In genomic region chr9:35555246-35555701, GRCh38 we compare ENCODE assay signal across 25 cellular contexts.
"Had no signal": no experiment of that assay in that cellular context is flagged by ENCODE, and none has a peak within 500 bp of the region (broad histone marks: within the 10 kb centered on the region; RNA-seq: fewer than 3 reads in every experiment).

No MANE protein-coding gene starts in this region.

- H3K4me2 ChIP-seq: hepatocyte had no signal

- H3K9me3 ChIP-seq: left lung, neutrophil, pancreas, spleen, vagina had no signal

- H3K27ac ChIP-seq: foreskin keratinocyte, hepatocyte, left lung, neutrophil, pancreas, vagina had no signal

- ATAC-seq: activated T-cell treated with anti-CD3 and anti-CD28 coated beads, Interleukin-2, amount 50 U/mL, for 4 hours; foreskin keratinocyte; left lung; natural killer cell treated with Interleukin-12 subunit alpha and Interleukin-12 subunit beta and Interleukin-15 and Interleukin-18, amount 100 ng/mL, for 72 hours; pancreas; WTC11 had no signal

- H3K27me3 ChIP-seq: foreskin keratinocyte, hepatocyte, left lung, neutrophil, pancreas, spleen, vagina had no signal

- H3K36me3 ChIP-seq: neutrophil had no signal

- H3K4me1 ChIP-seq: foreskin keratinocyte had no signal

- H3K4me3 ChIP-seq: hepatocyte, left lung, pancreas, spleen, vagina had no signal

- DNase-seq: activated CD4-positive, alpha-beta T cell treated with anti-CD3 and anti-CD28 coated beads, Interleukin-2, amount 50 U/mL, for 4 hours; activated CD8-positive, alpha-beta memory T cell treated with anti-CD3 and anti-CD28 coated beads for 24 hours; activated CD8-positive, alpha-beta memory T cell treated with anti-CD3 and anti-CD28 coated beads, Interleukin-2, amount 50 U/mL, for 4 hours; activated naive CD4-positive, alpha-beta T cell treated with Interleukin-2 at 50 U/mL for 16 hours; activated naive CD8-positive, alpha-beta T cell treated with anti-CD3 and anti-CD28 coated beads for 36 hours; activated T-cell treated with anti-CD3 and anti-CD28 coated beads, Interleukin-2, amount 50 U/mL, for 4 hours; amygdala; cerebellar nuclear complex; erythroblast; foreskin keratinocyte; glutamatergic neuron; immature natural killer cell; kidney glomerular epithelial cell; left lung; spleen; stimulated activated CD4-positive, alpha-beta T cell treated with anti-CD3 and anti-CD28 coated beads, Interleukin-4, amount 100 ng/mL, for 24 hours; stimulated activated naive CD4-positive, alpha-beta T cell treated with Interleukin-2 at 50 U/mL for 16 hours; T-helper 1 cell; T-helper 9 cell had no signal

- H2AFZ ChIP-seq: hepatocyte had no signal

- FAIRE-seq: pancreas had no signal

- H3K79me2 ChIP-seq: hepatocyte had no signal
